In the genomic region with DNA sequence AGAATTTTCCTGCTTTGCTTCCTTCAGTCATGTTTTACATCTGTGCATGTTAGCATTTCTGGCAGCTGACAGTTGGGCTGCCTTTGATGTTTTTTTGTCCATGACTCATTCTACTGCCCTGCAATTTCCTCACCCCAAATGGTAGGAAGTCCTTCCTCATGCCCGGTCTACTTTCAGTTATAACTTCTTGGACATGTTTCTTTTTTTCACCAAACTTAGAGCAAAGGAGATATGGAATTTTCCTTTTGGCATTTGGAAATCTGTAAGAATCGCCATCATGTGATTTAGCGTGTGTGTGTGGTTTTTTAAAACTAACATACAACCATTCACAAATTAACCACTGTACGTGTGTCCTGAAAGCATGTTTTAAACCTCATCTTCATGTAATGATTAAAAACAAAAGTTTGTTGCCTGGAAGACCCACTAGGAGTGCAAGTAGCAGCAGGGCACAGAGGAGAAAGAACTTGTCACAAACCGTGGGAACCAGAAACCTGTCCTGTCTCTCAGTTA, we compare ENCODE assay signal across 9 cellular contexts.
DNase-seq lines count a peak whose midpoint lies in the region; ATAC-seq and TF ChIP-seq lines count a peak whose summit lies in the region.
"Had no signal": no experiment of that assay in that cellular context is flagged by ENCODE, and none has a peak within 500 bp of the region (broad histone marks: within the 10 kb centered on the region; RNA-seq: fewer than 3 reads in every experiment).

No MANE protein-coding gene starts in this region.

- no peak overlapping the region for H3K9ac ChIP-seq in mesendoderm (ENCODE audit: low read length)

- H3K4me2 ChIP-seq in mesendoderm (ENCODE audit: low read length) = no peak overlapping the region

- H3K36me3 ChIP-seq in mesendoderm (ENCODE audit: control insufficient read depth, insufficient read depth, low read length) = no peaks in the 10 kb centered on the region
- no peaks in the 10 kb centered on the region for H3K36me3 ChIP-seq in BE2C

- no peak overlapping the region for H2AK5ac ChIP-seq in mesendoderm (ENCODE audit: low read length)

- H2BK5ac ChIP-seq in mesendoderm (ENCODE audit: low read length) = no peak overlapping the region

- H3K4ac ChIP-seq in mesendoderm (ENCODE audit: low read depth, low read length) = no peak overlapping the region

- TF ChIP-seq CTCF in GM13977 (IDR thresholded peaks at IDR 0.05; ENCODE audit: extremely low read depth, insufficient read depth, missing control alignments) = no peak
- TF ChIP-seq CTCF in BE2C (IDR thresholded peaks at IDR 0.05; ENCODE audit: low read depth, low read length) = no peak

- H4K5ac ChIP-seq in mesendoderm (ENCODE audit: low read length) = no peak overlapping the region

- no peak overlapping the region for H4K8ac ChIP-seq in mesendoderm (ENCODE audit: low read depth, low read length)

- H3K4me1 ChIP-seq in mesendoderm (ENCODE audit: control insufficient read depth, low read depth, low read length) (no peaks in the 10 kb centered on the region), BE2C (no peaks in the 10 kb centered on the region)

- H2BK120ac ChIP-seq in mesendoderm (ENCODE audit: low read depth, low read length) = no peak overlapping the region

- ATAC-seq in HG02610 (IDR thresholded peaks at IDR 0.05; ENCODE audit: unreplicated experiment) (peak; percentile 84), HG02623 (IDR thresholded peaks at IDR 0.05; ENCODE audit: unreplicated experiment) (no peak)

- H2BK15ac ChIP-seq in mesendoderm (replicated peaks; ENCODE audit: low read depth) = no peak overlapping the region

- no peak overlapping the region for H3K56ac ChIP-seq in mesendoderm (ENCODE audit: low read length)

- no peaks in the 10 kb centered on the region for H3K79me1 ChIP-seq in mesendoderm (ENCODE audit: low read length)

- no peaks in the 10 kb centered on the region for H3K79me2 ChIP-seq in mesendoderm (ENCODE audit: control insufficient read depth, insufficient read depth, low read length)

- WGBS in mesendoderm (ENCODE audit: extremely low coverage, insufficient coverage, low lambda C conversion rate) = no CpG with 5 or more reads among the region's 5 CpGs

- H3K27me3 ChIP-seq in mesendoderm (ENCODE audit: insufficient read depth, low read length, poor library complexity) (no peaks in the 10 kb centered on the region), BE2C (no peaks in the 10 kb centered on the region)

- H3K18ac ChIP-seq in mesendoderm (ENCODE audit: low read length) = peak overlapping the region; percentile 51

- H3K23ac ChIP-seq in mesendoderm (ENCODE audit: low read length) = no peak overlapping the region

- DNase-seq in GM13977 (ENCODE audit: low spot score) (peak; percentile 26), SW480 (ENCODE audit: low spot score) (peak; percentile 84), mesendoderm (no peak), iPS-NIHi11 (ENCODE audit: low spot score) (no peak), DMS79 treated with DMSO at 0.1 percent for 48 hours (lab: John Stamatoyannopoulos, UW) (no peak), BE2C (no peak)
- DNase-seq: naive thymus-derived CD8-positive, alpha-beta T cell had no signal

- no peak overlapping the region for H3K27ac ChIP-seq in mesendoderm (ENCODE audit: low read depth, low read length)

- H3K4me3 ChIP-seq in mesendoderm (ENCODE audit: low read length) (no peak overlapping the region), BE2C (ENCODE audit: low read depth, low read length) (no peak overlapping the region)

- H3K9me3 ChIP-seq in BE2C = no peaks in the 10 kb centered on the region

- in situ Hi-C loops in GM13977 (cut with MboI; ENCODE audit: low pct_unique_long_range_greater_than_20kb, low sequenced_read_pairs, unreplicated experiment) = no loop called here

Comparison
In these comparisons a context has a peak if more than half of its experiments do, and no peak if none do; other contexts are left out.
1. DNase-seq: peak in GM13977 (single experiment) and SW480 (single experiment); none in mesendoderm (single experiment), iPS-NIHi11 (single experiment), DMS79 treated with DMSO at 0.1 percent for 48 hours (single experiment) and BE2C (single experiment).